ENCODE assay signal across 8 cellular contexts in genomic region chr19:4635763-4636135, GRCh38. TPM values are rescaled to one million over a fixed set of nuclear protein-coding genes. Genes with fewer than 3 reads are reported as not detected.
DNase-seq lines count a peak whose midpoint lies in the region; ATAC-seq and TF ChIP-seq lines count a peak whose summit lies in the region.

No MANE protein-coding gene starts in this region.

- H3K9me3 ChIP-seq in duodenal mucosa (ENCODE audit: control insufficient read depth in 1 of 2, low read length in 2 of 2) (no peaks in the 10 kb centered on the region), aorta (ENCODE audit: control insufficient read depth, low read length) (no peaks in the 10 kb centered on the region)

- H3K27ac Mint-ChIP-seq in CD14-positive monocyte (peak overlapping the region in 3 of 7 donors; percentile 54 to 75 (median 73)), nephron progenitor cell (no peak overlapping the region)

- H3K36me3 ChIP-seq in duodenal mucosa (ENCODE audit: control insufficient read depth in 1 of 2, insufficient read depth in 2 of 2, low read length in 2 of 2) (no peaks in the 10 kb centered on the region), aorta (ENCODE audit: control insufficient read depth in 1 of 2, insufficient read depth in 2 of 2, low read length in 1 of 2) (no peaks in the 10 kb centered on the region)

- peak overlapping the region; percentile 55 to 70 for H3K4me3 Mint-ChIP-seq in CD14-positive monocyte
- peak overlapping the region; percentile 69 for H3K4me3 Mint-ChIP-seq in nephron progenitor cell

- H3K36me3 Mint-ChIP-seq in CD14-positive monocyte (no peaks in the 10 kb centered on the region), nephron progenitor cell (ENCODE audit: low read depth) (no peaks in the 10 kb centered on the region)

- intact Hi-C loops in CD14-positive monocyte (cut with micrococcal nuclease) (loop anchor here (5.0 kb wide), 2 partner anchors 93 to 108 kb away; partner anchors contain the start of gene LRG1 (in 2 of the 2)), aorta (cut with DNase I) (loop anchor here (1.0 to 5.0 kb wide), 2 partner anchors 59 to 78 kb away; partner anchors contain the start of gene SEMA6B (in 2 of the 2))

- no peak for DNase-seq in CD14-positive monocyte (ENCODE audit: low spot score)
- peak; percentile 12 for DNase-seq in NCI-H1694 treated with DMSO at 0.1 percent for 48 hours (lab: John Stamatoyannopoulos, UW)
- DNase-seq in nephron progenitor cell, result peak; percentile 34
- no peak for DNase-seq in OCI-M1 (lab: John Stamatoyannopoulos, UW)
- DNase-seq in aorta, result no peak
- DNase-seq in activated effector memory CD4-positive, alpha-beta T cell treated with anti-CD3 and anti-CD28 coated beads, Interleukin-2, amount 50 U/mL, for 16 hours, result no peak

- TF ChIP-seq CTCF in CD14-positive monocyte (IDR thresholded peaks at IDR 0.05) (no peak), nephron progenitor cell (IDR thresholded peaks at IDR 0.05) (no peak)

- H3K27me3 Mint-ChIP-seq in CD14-positive monocyte (ENCODE audit: low read depth in 3 of 3), result peaks cover 1 to 13% (median 12%) of the 10 kb centered on the region in 3 donors
- peaks cover 14% of the 10 kb centered on the region for H3K27me3 Mint-ChIP-seq in nephron progenitor cell (ENCODE audit: low read depth, poor library complexity)

- peaks cover 7 to 25% of the 10 kb centered on the region in 2 donors for H3K4me1 ChIP-seq in duodenal mucosa (ENCODE audit: control insufficient read depth in 1 of 2, insufficient read depth in 2 of 2, low read length in 2 of 2)
- no peaks in the 10 kb centered on the region for H3K4me1 ChIP-seq in aorta (ENCODE audit: control insufficient read depth in 1 of 2, insufficient read depth in 2 of 2, low read length in 2 of 2)

- peaks cover 0 to 2% of the 10 kb centered on the region in 2 donors for H3K27me3 ChIP-seq in duodenal mucosa (ENCODE audit: control insufficient read depth in 1 of 2, insufficient read depth in 2 of 2, low read length in 2 of 2)
- no peaks in the 10 kb centered on the region for H3K27me3 ChIP-seq in aorta (ENCODE audit: control insufficient read depth in 1 of 2, insufficient read depth in 2 of 2, low read length in 1 of 2)

- ATAC-seq in aorta (ENCODE audit: low FRiP score), result no peak
- ATAC-seq in HG03159 (IDR thresholded peaks at IDR 0.05; ENCODE audit: unreplicated experiment), result no peak

- H3K4me1 Mint-ChIP-seq in CD14-positive monocyte (peaks cover 62% of the 10 kb centered on the region), nephron progenitor cell (peaks cover 27% of the 10 kb centered on the region)

- 13 to 14% methylated on average over 15 of the region's 15 CpGs for WGBS in aorta, 2 donors

- peak overlapping the region; percentile 25 to 50 for H3K9ac ChIP-seq in duodenal mucosa (ENCODE audit: low read depth in 1 of 2, low read length in 2 of 2)

- H3K27ac ChIP-seq in duodenal mucosa (ENCODE audit: low read depth, low read length) (no peak overlapping the region), aorta (ENCODE audit: low read depth in 1 of 2, low read length in 2 of 2) (no peak overlapping the region)

- peak overlapping the region; percentile 69 to 73 for H3K4me3 ChIP-seq in duodenal mucosa (ENCODE audit: low read depth in 1 of 2, low read length in 2 of 2)
- peak overlapping the region in 1 of 2 donors; percentile 51 for H3K4me3 ChIP-seq in aorta (ENCODE audit: low read length in 2 of 2)

- H3K9me3 Mint-ChIP-seq in CD14-positive monocyte, result no peaks in the 10 kb centered on the region
- no peaks in the 10 kb centered on the region for H3K9me3 Mint-ChIP-seq in nephron progenitor cell

RNA-seq across cellular contexts. Expression of gene TNFAIP8L1, which starts 3.6 kb away (rescaled TPM):
- polyA plus RNA-seq in CD14-positive monocyte (1 to 10 TPM; 1.8 to 3.9 TPM), aorta (1 to 10 TPM; 1.6 to 3.9 TPM)
- total RNA-seq in aorta, result 10 to 100 TPM in 1 of 2 donors, 1 to 10 TPM in 1; 5.4 to 13.5 TPM

RNA-seq across cellular contexts. Expression of gene MYDGF, which starts 34.4 kb away (rescaled TPM):
- polyA plus RNA-seq in CD14-positive monocyte (100 to 1,000 TPM; 160 to 165 TPM), aorta (100 to 1,000 TPM in 1 of 2 donors, 10 to 100 TPM in 1; 69.9 to 117 TPM)
- total RNA-seq in aorta, result 10 to 100 TPM; 59.4 to 67.9 TPM

Comparison
In these comparisons a context has a peak if more than half of its experiments do, and no peak if none do; other contexts are left out.
1. DNase-seq: peak in NCI-H1694 treated with DMSO at 0.1 percent for 48 hours (single experiment) and nephron progenitor cell (single experiment); none in CD14-positive monocyte (single experiment), OCI-M1 (single experiment), aorta (0 of 2) and activated effector memory CD4-positive, alpha-beta T cell treated with anti-CD3 and anti-CD28 coated beads, Interleukin-2, amount 50 U/mL, for 16 hours (single experiment).